ENCODE assay signal across 10 cellular contexts in the genomic region with DNA sequence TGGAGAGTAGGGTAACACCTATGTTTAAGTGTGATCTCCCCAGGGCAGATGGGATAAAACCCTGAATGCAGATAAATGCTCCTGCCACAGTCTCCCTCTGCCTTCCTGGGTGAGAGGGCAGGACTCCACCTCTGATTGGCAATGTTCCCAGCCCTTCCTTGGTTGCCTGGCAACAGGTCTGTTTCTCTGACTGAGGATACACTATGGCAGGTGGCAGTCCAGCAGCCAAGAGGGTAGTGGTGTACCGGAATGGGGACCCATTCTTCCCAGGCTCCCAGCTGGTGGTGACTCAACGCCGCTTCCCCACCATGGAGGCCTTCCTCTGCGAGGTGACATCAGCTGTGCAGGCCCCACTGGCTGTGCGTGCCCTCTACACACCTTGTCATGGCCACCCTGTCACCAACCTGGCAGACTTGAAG. TPM values are rescaled to one million over a fixed set of nuclear protein-coding genes. Genes with fewer than 3 reads are reported as not detected.
DNase-seq lines count a peak whose midpoint lies in the region; ATAC-seq lines count a peak whose summit lies in the region.
"Had no signal": no experiment of that assay in that cellular context is flagged by ENCODE, and none has a peak within 500 bp of the region (broad histone marks: within the 10 kb centered on the region; RNA-seq: fewer than 3 reads in every experiment).

A gene (plus strand): TSS at position 199 of the 419 bp plus-strand sequence. CDS start 5 bp downstream, at position 204.

- peak within 1 kb of the TSS in 3 of 4 donors; percentile 21 to 63 (median 63) for H3K4me3 Mint-ChIP-seq in CD4-positive, CD25-positive, alpha-beta regulatory T cell
- H3K4me3 Mint-ChIP-seq: activated naive CD8-positive, alpha-beta T cell treated with anti-CD3 and anti-CD28 coated beads, Interleukin-2, amount 10 ng/mL, durations not matched to agents 7 days and 5 days had no signal

- no peak within 1 kb of the TSS for H3K4me3 ChIP-seq in CD4-positive, CD25-positive, alpha-beta regulatory T cell (ENCODE audit: low read depth, low read length)
- H3K4me3 ChIP-seq in MG63 = no peak within 1 kb of the TSS

- H3K4me1 ChIP-seq in CD4-positive, CD25-positive, alpha-beta regulatory T cell (ENCODE audit: control insufficient read depth, insufficient read depth, low read length, poor library complexity, severe bottlenecking) = peaks cover 18% of the 10 kb centered on the region

- DNase-seq in CD4-positive, CD25-positive, alpha-beta regulatory T cell = no peak
- DNase-seq in MG63 (peak; percentile 47), RPMI8226 (peak; percentile 97), kidney glomerular epithelial cell (lab: John Stamatoyannopoulos, UW) (peak; percentile 40), midbrain (lab: John Stamatoyannopoulos, UW) (no peak), KBM-7 (no peak)
- no peak for DNase-seq in activated CD4-positive, alpha-beta T cell treated with anti-CD3 and anti-CD28 coated beads for 1 hour
- DNase-seq: activated naive CD8-positive, alpha-beta T cell treated with anti-CD3 and anti-CD28 coated beads, Interleukin-2, amount 10 ng/mL, durations not matched to agents 7 days and 5 days had no signal

- H3K27me3 Mint-ChIP-seq in CD4-positive, CD25-positive, alpha-beta regulatory T cell = no peaks in the 10 kb centered on the region
- H3K27me3 Mint-ChIP-seq: activated naive CD8-positive, alpha-beta T cell treated with anti-CD3 and anti-CD28 coated beads, Interleukin-2, amount 10 ng/mL, durations not matched to agents 7 days and 5 days had no signal

- H3K27me3 ChIP-seq in CD4-positive, CD25-positive, alpha-beta regulatory T cell (ENCODE audit: control insufficient read depth, insufficient read depth, low read length) = no peaks in the 10 kb centered on the region
- no peaks in the 10 kb centered on the region for H3K27me3 ChIP-seq in MG63

- in situ Hi-C loops in KBM-7 (cut with MboI; ENCODE audit: low pct_unique_long_range_greater_than_20kb, low sequenced_read_pairs) = no loop called here

- H3K9me3 ChIP-seq in CD4-positive, CD25-positive, alpha-beta regulatory T cell (ENCODE audit: control insufficient read depth in 2 of 2, low read length in 2 of 2) = no peaks in the 10 kb centered on the region
- H3K9me3 ChIP-seq in MG63 = no peaks in the 10 kb centered on the region

- H3K27ac ChIP-seq in CD4-positive, CD25-positive, alpha-beta regulatory T cell (ENCODE audit: insufficient read depth, low read length, poor library complexity, severe bottlenecking) = no peak within 1 kb of the TSS

- H3K4me1 Mint-ChIP-seq in CD4-positive, CD25-positive, alpha-beta regulatory T cell = peaks cover 0 to 22% (median 7%) of the 10 kb centered on the region in 4 donors

- no peaks in the 10 kb centered on the region for H3K36me3 ChIP-seq in CD4-positive, CD25-positive, alpha-beta regulatory T cell (ENCODE audit: control insufficient read depth, insufficient read depth, low read length)
- no peaks in the 10 kb centered on the region for H3K36me3 ChIP-seq in MG63

- H3K36me3 Mint-ChIP-seq in CD4-positive, CD25-positive, alpha-beta regulatory T cell = no peaks in the 10 kb centered on the region

- no peak for ATAC-seq in CD4-positive, CD25-positive, alpha-beta regulatory T cell (ENCODE audit: low read depth in 2 of 2)
- ATAC-seq in GM19463 (IDR thresholded peaks at IDR 0.05; ENCODE audit: unreplicated experiment) = no peak

- no peak within 1 kb of the TSS for H3K27ac Mint-ChIP-seq in CD4-positive, CD25-positive, alpha-beta regulatory T cell

- H3K9me3 Mint-ChIP-seq in CD4-positive, CD25-positive, alpha-beta regulatory T cell = no peaks in the 10 kb centered on the region
- H3K9me3 Mint-ChIP-seq: activated naive CD8-positive, alpha-beta T cell treated with anti-CD3 and anti-CD28 coated beads, Interleukin-2, amount 10 ng/mL, durations not matched to agents 7 days and 5 days had no signal

RNA-seq across cellular contexts. Expression of the gene that starts here (rescaled TPM):
- total RNA-seq in CD4-positive, CD25-positive, alpha-beta regulatory T cell = not detected
- under 1 TPM in 1 of 4 donors, not detected in 3; 0.09 TPM for polyA plus RNA-seq in CD4-positive, CD25-positive, alpha-beta regulatory T cell
- total RNA-seq in MG63 (2014; rRNA removed; shearing (Covaris generic); ENCODE audit: low replicate concordance) = not detected in 2 replicates
- total RNA-seq: temporal lobe had no signal

Comparison
In these comparisons a context has a peak if more than half of its experiments do, and no peak if none do; other contexts are left out.
1. Peak in DNase-seq in MG63; RNA of the gene not detected or under 1 TPM.
2. DNase-seq: peak in RPMI8226 (single experiment) and kidney glomerular epithelial cell (single experiment); none in CD4-positive, CD25-positive, alpha-beta regulatory T cell (0 of 3), midbrain (single experiment), KBM-7 (single experiment) and activated CD4-positive, alpha-beta T cell treated with anti-CD3 and anti-CD28 coated beads for 1 hour (single experiment).